Comparison of ENCODE assay signal across 30 cellular contexts in genomic region chr17:31527606-31528005, GRCh38.
A peak's percentile ranks its signal among the peaks of the same experiment; 100 is the strongest.
DNase-seq lines count a peak whose midpoint lies in the region; ATAC-seq, FAIRE-seq and TF ChIP-seq lines count a peak whose summit lies in the region.
"Had no signal": no experiment of that assay in that cellular context is flagged by ENCODE, and none has a peak within 500 bp of the region (broad histone marks: within the 10 kb centered on the region; RNA-seq: fewer than 3 reads in every experiment).

No MANE protein-coding gene starts in this region.

- H3K14ac ChIP-seq in IMR-90 (replicated peaks; ENCODE audit: low read depth, low read length) = no peak overlapping the region

- no peak overlapping the region for H3K4ac ChIP-seq in IMR-90 (ENCODE audit: low read depth, low read length)

- H3K27me3 ChIP-seq in IMR-90 (ENCODE audit: control insufficient read depth, insufficient read depth, low read length) = no peaks in the 10 kb centered on the region
- H3K27me3 ChIP-seq in adipocyte (replicated peaks; ENCODE audit: control insufficient read depth, insufficient read depth, low read length) = peaks cover 9% of the 10 kb centered on the region
- no peaks in the 10 kb centered on the region for H3K27me3 ChIP-seq in endothelial cell of umbilical vein (ENCODE audit: control insufficient read depth in 2 of 2, insufficient read depth in 2 of 2, low read length in 2 of 2)
- H3K27me3 ChIP-seq in prostate gland (replicated peaks; ENCODE audit: insufficient read depth) = no peaks in the 10 kb centered on the region
- H3K27me3 ChIP-seq: Peyer's patch, right atrium auricular region, thyroid gland had no signal

- H3K9me1 ChIP-seq in IMR-90 (ENCODE audit: insufficient read depth, low read length) (no peaks in the 10 kb centered on the region), endothelial cell of umbilical vein (replicated peaks; ENCODE audit: control insufficient read depth, extremely low read depth, insufficient read depth, low read length) (no peaks in the 10 kb centered on the region)

- dilution Hi-C loops in IMR-90 (cut with HindIII; ENCODE audit: low sequenced_read_pairs, unreplicated experiment) (no loop called here), endothelial cell of umbilical vein (cut with MboI; ENCODE audit: extremely low pct_ligation_motif_present, low sequenced_read_pairs) (no loop called here)

- H2AFZ ChIP-seq in IMR-90 (replicated peaks; ENCODE audit: low read length, poor library complexity) (no peak overlapping the region), endothelial cell of umbilical vein (ENCODE audit: low read depth, low read length) (no peak overlapping the region)

- no peak overlapping the region for H2AK9ac ChIP-seq in IMR-90 (replicated peaks; ENCODE audit: low read depth, low read length, poor library complexity)

- POLR2A ChIA-PET in IMR-90 (lab: Charles Lee; ENCODE audit: unreplicated experiment) (interaction anchor here (0.6 kb wide), 2 partner anchors 69 to 311 kb away, joined by 3 to 4 read pairs; no protein-coding TSS in a partner anchor), endothelial cell of umbilical vein (lab: Charles Lee) (no interaction called here)

- H3K79me1 ChIP-seq in IMR-90 (ENCODE audit: low read depth in 1 of 2, low read length in 2 of 2) = no peaks in the 10 kb centered on the region

- ATAC-seq in IMR-90 (ENCODE audit: low read depth) (peak; percentile 27; the same call in 1 of the 2 replicates), GM19351 (IDR thresholded peaks at IDR 0.05; ENCODE audit: unreplicated experiment) (no peak)
- ATAC-seq: activated T-cell treated with anti-CD3 and anti-CD28 coated beads, Interleukin-2, amount 50 U/mL, for 4 hours; HCT116; natural killer cell; T-cell had no signal

- 50% methylated on average over 1 of the region's 5 CpGs; no CpG with 5 or more reads in 1 of the 2 experiments for WGBS in IMR-90 (ENCODE audit: extremely low coverage in 2 of 2, insufficient read length in 1 of 2), 2 experiments
- 36% methylated on average over 5 of the region's 5 CpGs for WGBS in prostate gland

- H4K8ac ChIP-seq in IMR-90 (ENCODE audit: low read depth in 2 of 2, low read length in 2 of 2) = no peak overlapping the region

- H2AK5ac ChIP-seq in IMR-90 (ENCODE audit: low read depth, low read length) = no peak overlapping the region

- H3K56ac ChIP-seq in IMR-90 (ENCODE audit: extremely low read depth, insufficient read depth, low read length) = no peak overlapping the region

- CTCF ChIA-PET in IMR-90 (lab: Yijun Ruan, JAX) (interaction anchor here (0.7 to 1.0 kb wide), 3 partner anchors 16 to 374 kb away, joined by 3 to 4 read pairs (median 3); partner anchors contain the start of gene UTP6), endothelial cell of umbilical vein (lab: Charles Lee) (interaction anchor here (0.5 to 10.2 kb wide), 11 partner anchors 10 to 373 kb away, joined by 3 to 92 read pairs (median 3); no protein-coding TSS in a partner anchor)

- BruUV-seq in IMR-90 (replicated peaks; lab: Mats Ljungman, UMichigan) (no TSS peak), endothelial cell of umbilical vein (replicated peaks; lab: Mats Ljungman, UMichigan) (no TSS peak)

- in situ Hi-C loops in IMR-90 (cut with MboI; ENCODE audit: low sequenced_read_pairs) = loop anchor here (5.0 kb wide), 1 partner anchor 85 kb away; no protein-coding TSS in a partner anchor

- no peaks in the 10 kb centered on the region for H3K36me3 ChIP-seq in IMR-90 (ENCODE audit: control insufficient read depth, insufficient read depth, low read length)
- H3K36me3 ChIP-seq in adipocyte (ENCODE audit: control insufficient read depth, insufficient read depth, low read length, severe bottlenecking) = no peaks in the 10 kb centered on the region
- no peaks in the 10 kb centered on the region for H3K36me3 ChIP-seq in endothelial cell of umbilical vein (ENCODE audit: control insufficient read depth in 2 of 2, extremely low read depth in 1 of 2, insufficient read depth in 2 of 2, low read length in 2 of 2)
- no peaks in the 10 kb centered on the region for H3K36me3 ChIP-seq in prostate gland
- H3K36me3 ChIP-seq: right atrium auricular region had no signal

- H3K18ac ChIP-seq in IMR-90 (ENCODE audit: low read depth, low read length) = no peak overlapping the region

- H2BK120ac ChIP-seq in IMR-90 (ENCODE audit: low read depth, low read length) = no peak overlapping the region

- no peaks in the 10 kb centered on the region for H3K79me2 ChIP-seq in endothelial cell of umbilical vein (ENCODE audit: control insufficient read depth, insufficient read depth, low read length)

- peak; percentile 34 for TF ChIP-seq RAD21 in IMR-90 (IDR thresholded peaks at IDR 0.05; ENCODE audit: low read length)

- H4K91ac ChIP-seq in IMR-90 (ENCODE audit: insufficient read depth, low read depth, low read length) = no peak overlapping the region

- H3K4me1 ChIP-seq in IMR-90 (ENCODE audit: control insufficient read depth, insufficient read depth, low read length) (peaks cover 1% of the 10 kb centered on the region; the same call in 1 of the 2 replicates), adipocyte (ENCODE audit: control insufficient read depth, insufficient read depth, low read length) (peaks cover 3% of the 10 kb centered on the region), endothelial cell of umbilical vein (ENCODE audit: control insufficient read depth, extremely low read depth, insufficient read depth, low read length) (no peaks in the 10 kb centered on the region), prostate gland (replicated peaks) (no peaks in the 10 kb centered on the region)
- H3K4me1 ChIP-seq: Peyer's patch had no signal

- FAIRE-seq in endothelial cell of umbilical vein (lab: Jason Lieb, UNC) = no peak
- FAIRE-seq: D721Med, TTC549 had no signal

- DNase-seq in IMR-90 (peak; percentile 55), adipocyte (ENCODE audit: low read depth) (peak; percentile 57), endothelial cell of umbilical vein (ENCODE audit: low read depth, low spot score) (peak; percentile 28), prostate gland (ENCODE audit: low spot score) (peak; percentile 39), HuH-7.5 (ENCODE audit: low spot score) (no peak), COLO668 (lab: John Stamatoyannopoulos, UW; ENCODE audit: unreplicated experiment) (no peak)
- no peak for DNase-seq in activated effector memory CD4-positive, alpha-beta T cell treated with Interleukin-2 at 50 U/mL for 16 hours
- DNase-seq: activated naive CD4-positive, alpha-beta T cell treated with Interleukin-2 at 50 U/mL for 16 hours; activated T-cell treated with anti-CD3 and anti-CD28 coated beads, Interleukin-2, amount 50 U/mL, for 4 hours; anterior cingulate cortex; effector CD4-positive, alpha-beta T cell; EL; foreskin melanocyte; hypothalamus; left ventricle myocardium inferior; natural killer cell; NCI-H1436; NCI-H2107; NCI-H510A treated with DMSO at 0.1 percent for 48 hours; NK-92 treated with Interleukin-12 subunit alpha and Interleukin-12 subunit beta, amount 100 ng/mL, for 24 hours; stimulated activated CD4-positive, alpha-beta T cell treated with anti-CD3 and anti-CD28 coated beads, Interleukin-4, amount 100 ng/mL, for 1 hour; stimulated activated naive CD4-positive, alpha-beta T cell; T-cell; thyroid gland had no signal

- H3K9ac ChIP-seq in IMR-90 (ENCODE audit: low read depth, low read length) (no peak overlapping the region), adipocyte (ENCODE audit: low read length) (peak overlapping the region; percentile 58), endothelial cell of umbilical vein (replicated peaks; ENCODE audit: extremely low read depth, insufficient read depth, low read length) (no peak overlapping the region)

- H3K9me3 ChIP-seq in IMR-90 (ENCODE audit: control insufficient read depth, insufficient read depth, low read length) (no peaks in the 10 kb centered on the region; the same call in 1 of the 2 replicates), adipocyte (ENCODE audit: control insufficient read depth, low read length) (no peaks in the 10 kb centered on the region), endothelial cell of umbilical vein (replicated peaks; ENCODE audit: control insufficient read depth, insufficient read depth, low read length) (no peaks in the 10 kb centered on the region), prostate gland (no peaks in the 10 kb centered on the region)
- H3K9me3 ChIP-seq: thyroid gland had no signal

- no peak overlapping the region for H2BK15ac ChIP-seq in IMR-90 (ENCODE audit: low read depth, low read length)

- H3K4me2 ChIP-seq in IMR-90 (ENCODE audit: low read depth, low read length) = no peak overlapping the region
- H3K4me2 ChIP-seq in endothelial cell of umbilical vein (ENCODE audit: insufficient read depth, low read length) = no peak overlapping the region

- no peak overlapping the region for H4K5ac ChIP-seq in IMR-90 (ENCODE audit: low read depth, low read length)

- TF ChIP-seq CTCF in IMR-90 (conservative IDR thresholded peaks at IDR 0.05; ENCODE audit: low read depth, low read length) = no peak
- no peak for TF ChIP-seq CTCF in endothelial cell of umbilical vein (IDR thresholded peaks at IDR 0.05; ENCODE audit: extremely low read depth in 1 of 2, insufficient read depth in 1 of 2, low read depth in 1 of 2, low read length in 2 of 2)
- peak in 1 of 4 experiments; percentile 34 for TF ChIP-seq CTCF in prostate gland (IDR thresholded peaks at IDR 0.05)

- no peak overlapping the region for H3K23ac ChIP-seq in IMR-90 (ENCODE audit: low read depth, low read length)

- H3K27ac ChIP-seq in IMR-90 (ENCODE audit: insufficient read depth, low read length) (no peak overlapping the region), endothelial cell of umbilical vein (ENCODE audit: insufficient read depth, low read depth, low read length) (no peak overlapping the region), prostate gland (no peak overlapping the region)
- H3K27ac ChIP-seq: left ventricle myocardium inferior, Peyer's patch, right atrium auricular region, thyroid gland had no signal

- H3K4me3 ChIP-seq in IMR-90 (ENCODE audit: insufficient read depth, low read depth, low read length) (no peak overlapping the region), adipocyte (ENCODE audit: low read length) (no peak overlapping the region), endothelial cell of umbilical vein (replicated peaks in 1 of 3; ENCODE audit: insufficient read depth in 1 of 3, low read depth in 1 of 3, low read length in 3 of 3) (no peak overlapping the region), prostate gland (no peak overlapping the region)
- H3K4me3 ChIP-seq: left ventricle myocardium inferior, Peyer's patch, right atrium auricular region, thyroid gland had no signal

- no peak overlapping the region for H2BK20ac ChIP-seq in IMR-90 (ENCODE audit: low read depth, low read length)

- intact Hi-C loops in IMR-90 (cut with micrococcal nuclease) = no loop called here
- intact Hi-C loops in endothelial cell of umbilical vein (cut with micrococcal nuclease) = loop anchor here (5.0 kb wide), 1 partner anchor 515 kb away; no protein-coding TSS in a partner anchor
- intact Hi-C loops in prostate gland (cut with DNase I) = loop anchor here (5.0 kb wide), 1 partner anchor 90 kb away; no protein-coding TSS in a partner anchor

- no peaks in the 10 kb centered on the region for H4K20me1 ChIP-seq in IMR-90 (ENCODE audit: insufficient read depth, low read length)
- H4K20me1 ChIP-seq in endothelial cell of umbilical vein (replicated peaks; ENCODE audit: control insufficient read depth, extremely low read depth, insufficient read depth, low read length) = no peaks in the 10 kb centered on the region

- TF ChIP-seq POLR2A in IMR-90 (IDR thresholded peaks at IDR 0.05; ENCODE audit: low read depth, low read length) (no peak), endothelial cell of umbilical vein (IDR thresholded peaks at IDR 0.05; ENCODE audit: low read depth, low read length) (no peak), prostate gland (IDR thresholded peaks at IDR 0.05) (no peak)

- no peak overlapping the region for H2BK5ac ChIP-seq in IMR-90 (ENCODE audit: low read depth, low read length, poor library complexity, severe bottlenecking)

Comparison
In these comparisons a context has a peak if more than half of its experiments do, and no peak if none do; other contexts are left out.
1. DNase-seq: peak in IMR-90 (single experiment), adipocyte (single experiment), endothelial cell of umbilical vein (single experiment) and prostate gland (single experiment); none in activated effector memory CD4-positive, alpha-beta T cell treated with Interleukin-2 at 50 U/mL for 16 hours (single experiment), HuH-7.5 (single experiment) and COLO668 (single experiment).